Comparison of ENCODE assay signal across 9 cellular contexts in the genomic region with DNA sequence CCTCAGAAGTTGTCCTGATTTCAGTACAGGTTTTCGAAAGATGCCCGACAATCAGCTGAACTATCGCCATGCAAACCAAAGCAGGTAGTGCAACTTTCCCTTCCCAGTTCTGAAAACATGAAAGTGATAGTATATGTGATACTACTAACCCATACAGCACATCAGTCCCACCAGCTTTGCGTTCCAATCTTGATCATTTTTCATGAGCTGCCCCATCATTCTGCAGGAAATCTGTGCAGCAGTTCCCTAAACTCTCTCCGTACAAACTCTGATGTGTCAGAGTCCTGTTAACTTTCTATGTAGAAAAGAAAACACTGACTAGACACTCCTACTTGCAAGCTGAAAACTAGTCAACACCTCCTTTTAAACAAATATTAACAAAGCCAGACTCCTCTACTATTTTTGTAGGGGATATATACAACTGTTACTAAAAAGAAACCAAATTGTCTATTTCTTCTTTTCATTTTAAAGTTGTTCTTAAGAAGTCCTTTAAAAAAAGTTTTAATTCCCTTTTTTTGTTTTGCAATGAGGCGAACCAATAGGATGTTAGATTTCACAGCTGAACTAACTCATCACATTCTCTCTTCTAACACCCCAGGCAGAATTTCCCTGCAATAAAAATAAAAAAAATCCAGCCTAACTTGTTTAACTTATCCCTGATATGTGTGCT.
DNase-seq lines count a peak whose midpoint lies in the region; ATAC-seq and TF ChIP-seq lines count a peak whose summit lies in the region.
"Had no signal": no experiment of that assay in that cellular context is flagged by ENCODE, and none has a peak within 500 bp of the region (broad histone marks: within the 10 kb centered on the region; RNA-seq: fewer than 3 reads in every experiment).

No MANE protein-coding gene starts in this region.

- H3K27me3 Mint-ChIP-seq in WTC11 (ENCODE audit: low read depth) = no peaks in the 10 kb centered on the region
- no peaks in the 10 kb centered on the region for H3K27me3 Mint-ChIP-seq in mesothelial cell of epicardium (ENCODE audit: low read depth)
- H3K27me3 Mint-ChIP-seq: memory B cell had no signal

- CTCF ChIA-PET in WTC11 (lab: Charles Lee) = interaction anchor here (0.6 to 1.0 kb wide), 2 partner anchors 149 to 161 kb away, joined by 3 read pairs; no protein-coding TSS in a partner anchor

- H3K27ac Mint-ChIP-seq in WTC11 (peak overlapping the region; percentile 80), mesothelial cell of epicardium (peak overlapping the region; percentile 61)
- H3K27ac Mint-ChIP-seq: memory B cell had no signal

- DNase-seq in GM12864 (ENCODE audit: low read depth) (no peak), WTC11 (ENCODE audit: low spot score) (no peak), mesothelial cell of epicardium (ENCODE audit: low spot score in 2 of 2, unreplicated experiment in 2 of 2) (no peak), NCI-H1436 treated with DMSO at 0.1 percent for 48 hours (lab: John Stamatoyannopoulos, UW) (no peak), erythroblast (lab: John Stamatoyannopoulos, UW) (no peak), SW 1271 (lab: John Stamatoyannopoulos, UW) (no peak), T1000 (lab: John Stamatoyannopoulos, UW) (no peak)

- POLR2A ChIA-PET in WTC11 (lab: Charles Lee) = no interaction called here

- H3K36me3 Mint-ChIP-seq in WTC11 = no peaks in the 10 kb centered on the region
- no peaks in the 10 kb centered on the region for H3K36me3 Mint-ChIP-seq in mesothelial cell of epicardium
- H3K36me3 Mint-ChIP-seq: memory B cell had no signal

- peaks cover 60% of the 10 kb centered on the region for H3K4me1 Mint-ChIP-seq in WTC11
- H3K4me1 Mint-ChIP-seq in mesothelial cell of epicardium = peaks cover 50% of the 10 kb centered on the region

- H3K4me3 Mint-ChIP-seq in WTC11 (peak overlapping the region; percentile 2; the same call in 1 of the 2 replicates), mesothelial cell of epicardium (peak overlapping the region; percentile 35)
- H3K4me3 Mint-ChIP-seq: memory B cell had no signal

- TF ChIP-seq CTCF in GM12864 (IDR thresholded peaks at IDR 0.05; ENCODE audit: low read depth, low read length, missing control alignments) (no peak), WTC11 (IDR thresholded peaks at IDR 0.05) (no peak), mesothelial cell of epicardium (IDR thresholded peaks at IDR 0.05; ENCODE audit: unreplicated experiment) (no peak)

- H3K9me3 Mint-ChIP-seq in WTC11 (no peaks in the 10 kb centered on the region; the same call in 1 of the 2 replicates), mesothelial cell of epicardium (no peaks in the 10 kb centered on the region)
- H3K9me3 Mint-ChIP-seq: memory B cell had no signal

- TF ChIP-seq POLR2A in erythroblast (IDR thresholded peaks at IDR 0.05; ENCODE audit: low read length) = no peak

- peak; percentile 59 for ATAC-seq in HG02571 (IDR thresholded peaks at IDR 0.05; ENCODE audit: unreplicated experiment)
- ATAC-seq in WTC11 = no peak

- H3K4me3 ChIP-seq in GM12864 (ENCODE audit: low read depth, low read length) = peak overlapping the region; percentile 42

TF ChIP-seq in WTC11, 78 proteins besides CTCF, POLR2A, EP300 and RAD21 (continues in another document):
- TF ChIP-seq, protein P1, sequence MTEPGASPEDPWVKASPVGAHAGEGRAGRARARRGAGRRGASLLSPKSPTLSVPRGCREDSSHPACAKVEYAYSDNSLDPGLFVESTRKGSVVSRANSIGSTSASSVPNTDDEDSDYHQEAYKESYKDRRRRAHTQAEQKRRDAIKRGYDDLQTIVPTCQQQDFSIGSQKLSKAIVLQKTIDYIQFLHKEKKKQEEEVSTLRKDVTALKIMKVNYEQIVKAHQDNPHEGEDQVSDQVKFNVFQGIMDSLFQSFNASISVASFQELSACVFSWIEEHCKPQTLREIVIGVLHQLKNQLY (CRISPR knock-in tag; IDR thresholded peaks at IDR 0.05) = no peak
- TF ChIP-seq ATF1 (CRISPR knock-in tag; IDR thresholded peaks at IDR 0.05) (no peak), ZNF416 (CRISPR knock-in tag; IDR thresholded peaks at IDR 0.05) (no peak), NFATC4 (CRISPR knock-in tag; IDR thresholded peaks at IDR 0.05) (no peak), ZBTB21 (CRISPR knock-in tag; IDR thresholded peaks at IDR 0.05; ENCODE audit: borderline replicate concordance) (no peak), RORB (CRISPR knock-in tag; IDR thresholded peaks at IDR 0.05) (no peak), HMGA2 (CRISPR knock-in tag; IDR thresholded peaks at IDR 0.05) (no peak)
- TF ChIP-seq, protein P2, sequence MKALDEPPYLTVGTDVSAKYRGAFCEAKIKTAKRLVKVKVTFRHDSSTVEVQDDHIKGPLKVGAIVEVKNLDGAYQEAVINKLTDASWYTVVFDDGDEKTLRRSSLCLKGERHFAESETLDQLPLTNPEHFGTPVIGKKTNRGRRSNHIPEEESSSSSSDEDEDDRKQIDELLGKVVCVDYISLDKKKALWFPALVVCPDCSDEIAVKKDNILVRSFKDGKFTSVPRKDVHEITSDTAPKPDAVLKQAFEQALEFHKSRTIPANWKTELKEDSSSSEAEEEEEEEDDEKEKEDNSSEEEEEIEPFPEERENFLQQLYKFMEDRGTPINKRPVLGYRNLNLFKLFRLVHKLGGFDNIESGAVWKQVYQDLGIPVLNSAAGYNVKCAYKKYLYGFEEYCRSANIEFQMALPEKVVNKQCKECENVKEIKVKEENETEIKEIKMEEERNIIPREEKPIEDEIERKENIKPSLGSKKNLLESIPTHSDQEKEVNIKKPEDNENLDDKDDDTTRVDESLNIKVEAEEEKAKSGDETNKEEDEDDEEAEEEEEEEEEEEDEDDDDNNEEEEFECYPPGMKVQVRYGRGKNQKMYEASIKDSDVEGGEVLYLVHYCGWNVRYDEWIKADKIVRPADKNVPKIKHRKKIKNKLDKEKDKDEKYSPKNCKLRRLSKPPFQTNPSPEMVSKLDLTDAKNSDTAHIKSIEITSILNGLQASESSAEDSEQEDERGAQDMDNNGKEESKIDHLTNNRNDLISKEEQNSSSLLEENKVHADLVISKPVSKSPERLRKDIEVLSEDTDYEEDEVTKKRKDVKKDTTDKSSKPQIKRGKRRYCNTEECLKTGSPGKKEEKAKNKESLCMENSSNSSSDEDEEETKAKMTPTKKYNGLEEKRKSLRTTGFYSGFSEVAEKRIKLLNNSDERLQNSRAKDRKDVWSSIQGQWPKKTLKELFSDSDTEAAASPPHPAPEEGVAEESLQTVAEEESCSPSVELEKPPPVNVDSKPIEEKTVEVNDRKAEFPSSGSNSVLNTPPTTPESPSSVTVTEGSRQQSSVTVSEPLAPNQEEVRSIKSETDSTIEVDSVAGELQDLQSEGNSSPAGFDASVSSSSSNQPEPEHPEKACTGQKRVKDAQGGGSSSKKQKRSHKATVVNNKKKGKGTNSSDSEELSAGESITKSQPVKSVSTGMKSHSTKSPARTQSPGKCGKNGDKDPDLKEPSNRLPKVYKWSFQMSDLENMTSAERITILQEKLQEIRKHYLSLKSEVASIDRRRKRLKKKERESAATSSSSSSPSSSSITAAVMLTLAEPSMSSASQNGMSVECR (CRISPR knock-in tag; IDR thresholded peaks at IDR 0.05; ENCODE audit: borderline replicate concordance) = no peak
- TF ChIP-seq, protein P3, sequence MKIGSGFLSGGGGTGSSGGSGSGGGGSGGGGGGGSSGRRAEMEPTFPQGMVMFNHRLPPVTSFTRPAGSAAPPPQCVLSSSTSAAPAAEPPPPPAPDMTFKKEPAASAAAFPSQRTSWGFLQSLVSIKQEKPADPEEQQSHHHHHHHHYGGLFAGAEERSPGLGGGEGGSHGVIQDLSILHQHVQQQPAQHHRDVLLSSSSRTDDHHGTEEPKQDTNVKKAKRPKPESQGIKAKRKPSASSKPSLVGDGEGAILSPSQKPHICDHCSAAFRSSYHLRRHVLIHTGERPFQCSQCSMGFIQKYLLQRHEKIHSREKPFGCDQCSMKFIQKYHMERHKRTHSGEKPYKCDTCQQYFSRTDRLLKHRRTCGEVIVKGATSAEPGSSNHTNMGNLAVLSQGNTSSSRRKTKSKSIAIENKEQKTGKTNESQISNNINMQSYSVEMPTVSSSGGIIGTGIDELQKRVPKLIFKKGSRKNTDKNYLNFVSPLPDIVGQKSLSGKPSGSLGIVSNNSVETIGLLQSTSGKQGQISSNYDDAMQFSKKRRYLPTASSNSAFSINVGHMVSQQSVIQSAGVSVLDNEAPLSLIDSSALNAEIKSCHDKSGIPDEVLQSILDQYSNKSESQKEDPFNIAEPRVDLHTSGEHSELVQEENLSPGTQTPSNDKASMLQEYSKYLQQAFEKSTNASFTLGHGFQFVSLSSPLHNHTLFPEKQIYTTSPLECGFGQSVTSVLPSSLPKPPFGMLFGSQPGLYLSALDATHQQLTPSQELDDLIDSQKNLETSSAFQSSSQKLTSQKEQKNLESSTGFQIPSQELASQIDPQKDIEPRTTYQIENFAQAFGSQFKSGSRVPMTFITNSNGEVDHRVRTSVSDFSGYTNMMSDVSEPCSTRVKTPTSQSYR (CRISPR knock-in tag; IDR thresholded peaks at IDR 0.05) = no peak
- TF ChIP-seq, protein P4, sequence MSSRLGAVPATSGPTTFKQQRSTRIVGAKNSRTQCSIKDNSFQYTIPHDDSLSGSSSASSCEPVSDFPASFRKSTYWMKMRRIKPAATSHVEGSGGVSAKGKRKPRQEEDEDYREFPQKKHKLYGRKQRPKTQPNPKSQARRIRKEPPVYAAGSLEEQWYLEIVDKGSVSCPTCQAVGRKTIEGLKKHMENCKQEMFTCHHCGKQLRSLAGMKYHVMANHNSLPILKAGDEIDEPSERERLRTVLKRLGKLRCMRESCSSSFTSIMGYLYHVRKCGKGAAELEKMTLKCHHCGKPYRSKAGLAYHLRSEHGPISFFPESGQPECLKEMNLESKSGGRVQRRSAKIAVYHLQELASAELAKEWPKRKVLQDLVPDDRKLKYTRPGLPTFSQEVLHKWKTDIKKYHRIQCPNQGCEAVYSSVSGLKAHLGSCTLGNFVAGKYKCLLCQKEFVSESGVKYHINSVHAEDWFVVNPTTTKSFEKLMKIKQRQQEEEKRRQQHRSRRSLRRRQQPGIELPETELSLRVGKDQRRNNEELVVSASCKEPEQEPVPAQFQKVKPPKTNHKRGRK (CRISPR knock-in tag; IDR thresholded peaks at IDR 0.05; ENCODE audit: borderline replicate concordance) = no peak
- TF ChIP-seq, protein P5, sequence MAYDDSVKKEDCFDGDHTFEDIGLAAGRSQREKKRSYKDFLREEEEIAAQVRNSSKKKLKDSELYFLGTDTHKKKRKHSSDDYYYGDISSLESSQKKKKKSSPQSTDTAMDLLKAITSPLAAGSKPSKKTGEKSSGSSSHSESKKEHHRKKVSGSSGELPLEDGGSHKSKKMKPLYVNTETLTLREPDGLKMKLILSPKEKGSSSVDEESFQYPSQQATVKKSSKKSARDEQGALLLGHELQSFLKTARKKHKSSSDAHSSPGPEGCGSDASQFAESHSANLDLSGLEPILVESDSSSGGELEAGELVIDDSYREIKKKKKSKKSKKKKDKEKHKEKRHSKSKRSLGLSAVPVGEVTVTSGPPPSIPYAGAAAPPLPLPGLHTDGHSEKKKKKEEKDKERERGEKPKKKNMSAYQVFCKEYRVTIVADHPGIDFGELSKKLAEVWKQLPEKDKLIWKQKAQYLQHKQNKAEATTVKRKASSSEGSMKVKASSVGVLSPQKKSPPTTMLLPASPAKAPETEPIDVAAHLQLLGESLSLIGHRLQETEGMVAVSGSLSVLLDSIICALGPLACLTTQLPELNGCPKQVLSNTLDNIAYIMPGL (CRISPR knock-in tag; IDR thresholded peaks at IDR 0.05) = no peak
